In the genomic region with DNA sequence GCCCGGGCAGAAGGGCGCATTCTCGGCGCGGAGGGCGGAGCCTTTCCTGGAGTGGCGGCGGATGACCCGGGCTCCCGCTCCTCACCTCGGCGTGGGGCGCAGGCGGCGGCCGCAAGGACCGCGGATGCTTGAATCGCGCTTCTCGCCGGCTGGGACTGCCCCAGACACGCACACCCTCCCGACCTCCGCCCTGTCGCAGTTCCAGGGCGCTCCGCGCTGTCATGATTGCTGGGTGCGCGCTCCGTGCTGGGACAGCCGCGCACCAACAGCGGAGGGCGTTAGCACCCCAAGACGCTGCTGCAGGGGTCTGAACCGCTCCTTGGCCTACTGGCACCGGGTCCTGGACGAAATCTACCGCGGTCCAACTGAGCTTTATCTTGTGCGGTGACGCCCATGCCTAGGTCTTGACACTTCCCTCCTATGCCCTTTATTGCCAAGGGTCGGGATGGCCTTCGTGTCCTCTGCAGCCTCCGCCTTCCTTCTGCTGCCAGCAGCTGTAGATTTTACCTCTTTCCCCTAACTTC, we compare ENCODE assay signal across 8 cellular contexts. TPM values are rescaled to one million over a fixed set of nuclear protein-coding genes. Genes with fewer than 3 reads are reported as not detected.
DNase-seq lines count a peak whose midpoint lies in the region; ATAC-seq, FAIRE-seq and TF ChIP-seq lines count a peak whose summit lies in the region.

No MANE protein-coding gene starts in this region.

- peak; percentile 46 for ATAC-seq in HG03457 (IDR thresholded peaks at IDR 0.05; ENCODE audit: unreplicated experiment)
- peak; percentile 67 for ATAC-seq in left lobe of liver

- H3K27ac ChIP-seq in stomach: no peak overlapping the region

- FAIRE-seq in bronchial epithelial cell (lab: Jason Lieb, UNC): no peak

- TF ChIP-seq CTCF in bronchial epithelial cell (IDR thresholded peaks at IDR 0.05; ENCODE audit: insufficient read depth, low read length, severe bottlenecking) (no peak), stomach (IDR thresholded peaks at IDR 0.05) (no peak)

- no peak for TF ChIP-seq POLR2A in stomach (IDR thresholded peaks at IDR 0.05)

- intact Hi-C loops in stomach (cut with DNase I; ENCODE audit: low total_unique reads): no loop called here

- H3K27me3 ChIP-seq in bronchial epithelial cell (ENCODE audit: control insufficient read depth, insufficient read depth, low read length) (no peaks in the 10 kb centered on the region), stomach (peaks cover 0 to 14% (median 8%) of the 10 kb centered on the region in 3 donors)

- H3K36me3 ChIP-seq in bronchial epithelial cell (ENCODE audit: control insufficient read depth, insufficient read depth, low read length): no peaks in the 10 kb centered on the region
- no peaks in the 10 kb centered on the region for H3K36me3 ChIP-seq in stomach

- TF ChIP-seq EP300 in stomach (IDR thresholded peaks at IDR 0.05): no peak

- H3K4me1 ChIP-seq in stomach: peaks cover 0 to 14% (median 10%) of the 10 kb centered on the region in 4 donors

- H3K4me3 ChIP-seq in bronchial epithelial cell (ENCODE audit: low read depth, low read length) (peak overlapping the region; percentile 46), stomach (peak overlapping the region; percentile 43 to 56 (median 46))

- peak; percentile 46 for DNase-seq in stimulated activated CD4-positive, alpha-beta T cell treated with anti-CD3 and anti-CD28 coated beads, Interleukin-15, amount 100 ng/mL, for 24 hours
- DNase-seq in stimulated activated CD4-positive, alpha-beta T cell treated with anti-CD3 and anti-CD28 coated beads, Interleukin-12 subunit alpha, Interleukin-12 subunit beta, amount 100 ng/mL, for 4 hours: no peak
- DNase-seq in bronchial epithelial cell (ENCODE audit: low read depth) (peak; percentile 21), left lobe of liver (ENCODE audit: low spot score) (no peak), stomach (no peak), NCI-H128 (lab: John Stamatoyannopoulos, UW; ENCODE audit: unreplicated experiment) (no peak), NCI-H1930 (lab: John Stamatoyannopoulos, UW) (no peak)

- 2 to 5% (median 3%) methylated on average over 33 to 47 of the region's 47 CpGs for WGBS in stomach, 5 donors

- H3K9me3 ChIP-seq in stomach: no peaks in the 10 kb centered on the region

RNA-seq across cellular contexts. Expression of gene IRAK1BP1, which starts 43.3 kb away (rescaled TPM):
- total RNA-seq in bronchial epithelial cell: 2.6 and 3.2 TPM in 2 replicates
- 1.2 TPM for total RNA-seq in left lobe of liver
- total RNA-seq in stomach: 10 to 100 TPM in 1 of 5 donors, 1 to 10 TPM in 4; 1.4 to 10.6 (median 3.5) TPM
- 1 to 10 TPM; 1.8 to 2.8 (median 2.7) TPM for polyA plus RNA-seq in stomach

Comparison
In these comparisons a context has a peak if more than half of its experiments do, and no peak if none do; other contexts are left out.
1. DNase-seq: peak in stimulated activated CD4-positive, alpha-beta T cell treated with anti-CD3 and anti-CD28 coated beads, Interleukin-15, amount 100 ng/mL, for 24 hours (single experiment) and bronchial epithelial cell (single experiment); none in stimulated activated CD4-positive, alpha-beta T cell treated with anti-CD3 and anti-CD28 coated beads, Interleukin-12 subunit alpha, Interleukin-12 subunit beta, amount 100 ng/mL, for 4 hours (single experiment), left lobe of liver (single experiment), stomach (single experiment), NCI-H128 (single experiment) and NCI-H1930 (0 of 2).